12 cellular contexts compared by ENCODE assay signal in the genomic region with DNA sequence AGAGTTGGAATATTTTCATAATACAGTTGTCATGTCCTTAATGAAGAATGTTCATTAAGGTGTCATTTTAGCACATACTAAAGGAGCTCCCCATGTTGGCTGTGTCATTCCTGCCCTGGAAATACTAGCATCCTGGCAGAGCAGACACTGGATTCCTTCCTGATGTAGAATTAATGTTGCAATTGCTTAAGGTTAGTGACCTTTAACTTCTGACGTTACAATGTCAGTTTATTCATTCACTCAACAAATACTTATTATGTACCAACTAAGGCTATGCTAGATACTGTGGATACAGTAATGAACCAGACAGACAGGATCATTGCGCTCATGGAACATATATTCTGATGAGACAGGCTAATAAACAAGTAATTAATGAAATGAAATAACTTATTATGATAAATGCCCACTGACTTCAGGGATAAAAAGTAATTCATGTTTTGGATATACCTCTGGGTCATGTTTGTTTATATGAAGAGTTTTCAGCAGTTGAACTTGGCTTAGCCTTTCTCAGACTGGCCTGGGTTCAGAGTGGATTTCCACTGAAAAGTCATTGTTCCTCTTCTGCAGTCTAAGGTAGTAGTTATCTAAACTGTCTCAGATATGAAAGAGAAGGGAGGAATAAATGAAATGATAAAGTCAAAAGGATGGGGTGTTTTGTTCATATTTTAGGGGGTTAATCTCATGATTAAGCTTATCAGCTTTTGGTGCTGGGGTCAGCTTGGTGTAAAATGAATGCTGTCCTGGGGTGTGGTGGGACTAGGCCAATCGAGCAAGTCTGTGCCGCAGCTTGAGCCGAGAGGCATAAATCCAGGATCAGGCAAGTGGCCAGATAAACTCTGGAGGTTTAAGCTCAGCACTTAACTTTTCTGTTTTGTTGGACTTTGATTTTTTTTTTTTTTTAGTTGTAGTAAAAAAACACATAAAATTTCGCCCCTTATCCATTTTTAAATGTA. TPM values are rescaled to one million over a fixed set of nuclear protein-coding genes. Genes with fewer than 3 reads are reported as not detected.
DNase-seq lines count a peak whose midpoint lies in the region; ATAC-seq, FAIRE-seq and TF ChIP-seq lines count a peak whose summit lies in the region.
"Had no signal": no experiment of that assay in that cellular context is flagged by ENCODE, and none has a peak within 500 bp of the region (broad histone marks: within the 10 kb centered on the region; RNA-seq: fewer than 3 reads in every experiment).

No MANE protein-coding gene starts in this region.

- no peaks in the 10 kb centered on the region for H3K27me3 ChIP-seq in skeletal muscle tissue (ENCODE audit: control insufficient read depth in 3 of 3, insufficient read depth in 3 of 3, low read length in 3 of 3)

- intact Hi-C loops in kidney (cut with DNase I) = no loop called here

- H3K4me1 ChIP-seq in kidney (ENCODE audit: control insufficient read depth in 1 of 2, insufficient read depth in 1 of 2, low read depth in 1 of 2, low read length in 2 of 2) = peaks cover 9 to 14% of the 10 kb centered on the region in 2 donors
- H3K4me1 ChIP-seq in skeletal muscle tissue (ENCODE audit: control insufficient read depth in 3 of 3, insufficient read depth in 3 of 3, low read length in 3 of 3) = peaks cover 32 to 47% (median 34%) of the 10 kb centered on the region in 3 donors

- H3K36me3 ChIP-seq in kidney (ENCODE audit: control insufficient read depth in 1 of 2, insufficient read depth in 2 of 2, low read length in 2 of 2) (peaks cover 12 to 21% of the 10 kb centered on the region in 2 donors), skeletal muscle tissue (ENCODE audit: control insufficient read depth in 3 of 3, insufficient read depth in 3 of 3, low read length in 3 of 3) (peaks cover 0 to 12% (median 5%) of the 10 kb centered on the region in 3 donors)

- peak overlapping the region; percentile 19 to 71 for H3K27ac ChIP-seq in kidney (ENCODE audit: low read depth in 2 of 2, low read length in 2 of 2)
- H3K27ac ChIP-seq in skeletal muscle tissue (ENCODE audit: low read depth, low read length) = no peak overlapping the region

- H3K4me3 Mint-ChIP-seq in HFFc6 = no peak overlapping the region
- H3K4me3 Mint-ChIP-seq in activated CD8-positive, alpha-beta T cell treated with anti-CD3 and anti-CD28 coated beads, Interleukin-2, amount 10 ng/mL, durations not matched to agents 7 days and 5 days = no peak overlapping the region
- H3K4me3 Mint-ChIP-seq: activated naive CD4-positive, alpha-beta T cell treated with anti-CD3 and anti-CD28 coated beads for 36 hours had no signal

- H3K27me3 Mint-ChIP-seq in HFFc6 (ENCODE audit: insufficient read depth) = no peaks in the 10 kb centered on the region
- no peaks in the 10 kb centered on the region for H3K27me3 Mint-ChIP-seq in activated CD8-positive, alpha-beta T cell treated with anti-CD3 and anti-CD28 coated beads, Interleukin-2, amount 10 ng/mL, durations not matched to agents 7 days and 5 days (ENCODE audit: low read depth)

- H3K9ac ChIP-seq in kidney (ENCODE audit: low read length in 2 of 2) (no peak overlapping the region), skeletal muscle tissue (ENCODE audit: low read depth in 1 of 3, low read length in 3 of 3) (peak overlapping the region in 2 of 3 donors; percentile 17 to 30)

- H3K9me3 ChIP-seq in kidney (ENCODE audit: control insufficient read depth in 1 of 2, low read length in 2 of 2) = no peaks in the 10 kb centered on the region
- H3K9me3 ChIP-seq in skeletal muscle tissue (ENCODE audit: control insufficient read depth in 3 of 3, low read length in 3 of 3) = no peaks in the 10 kb centered on the region

- H3K4me1 Mint-ChIP-seq in HFFc6 (ENCODE audit: low read depth) = peaks cover 54% of the 10 kb centered on the region
- peaks cover 19% of the 10 kb centered on the region for H3K4me1 Mint-ChIP-seq in activated CD8-positive, alpha-beta T cell treated with anti-CD3 and anti-CD28 coated beads, Interleukin-2, amount 10 ng/mL, durations not matched to agents 7 days and 5 days (ENCODE audit: low read depth)

- no peak for FAIRE-seq in kidney (lab: Jason Lieb, UNC)

- CTCF ChIA-PET in activated CD8-positive, alpha-beta T cell treated with anti-CD3 and anti-CD28 coated beads, Interleukin-2, amount 10 ng/mL, durations not matched to agents 7 days and 5 days (lab: Charles Lee) = interaction anchor here (0.7 to 1.7 kb wide), 3 partner anchors 22 to 110 kb away, joined by 3 to 7 read pairs (median 5); no protein-coding TSS in a partner anchor

- peaks cover 41% of the 10 kb centered on the region for H3K36me3 Mint-ChIP-seq in HFFc6 (ENCODE audit: low read depth)
- peaks cover 62% of the 10 kb centered on the region for H3K36me3 Mint-ChIP-seq in activated CD8-positive, alpha-beta T cell treated with anti-CD3 and anti-CD28 coated beads, Interleukin-2, amount 10 ng/mL, durations not matched to agents 7 days and 5 days (ENCODE audit: low read depth)

- H3K4me3 ChIP-seq in kidney (ENCODE audit: low read length in 2 of 2) = no peak overlapping the region
- H3K4me3 ChIP-seq in skeletal muscle tissue (ENCODE audit: low read length in 3 of 3) = no peak overlapping the region
- H3K4me3 ChIP-seq: skin epidermis had no signal

- no peak for TF ChIP-seq CTCF in HFFc6 (IDR thresholded peaks at IDR 0.05)
- no peak for TF ChIP-seq CTCF in kidney (IDR thresholded peaks at IDR 0.05; ENCODE audit: borderline replicate concordance, extremely low read depth, insufficient read depth)

- POLR2A ChIA-PET in activated CD8-positive, alpha-beta T cell treated with anti-CD3 and anti-CD28 coated beads, Interleukin-2, amount 10 ng/mL, durations not matched to agents 7 days and 5 days (lab: Charles Lee) = interaction anchor here (2.1 kb wide), 1 partner anchor 49 kb away, joined by 5 read pairs; a partner anchor contains a TSS

- no peak for ATAC-seq in activated CD8-positive, alpha-beta T cell treated with anti-CD3 and anti-CD28 coated beads, Interleukin-2, amount 10 ng/mL, durations not matched to agents 7 days and 5 days
- no peak for ATAC-seq in HG03457 (IDR thresholded peaks at IDR 0.05; ENCODE audit: unreplicated experiment)
- no peak for ATAC-seq in SK-N-SH treated with all-trans-retinoic acid at 6 μM for 48 hours

- DNase-seq in HFFc6 (no peak), kidney (no peak), pons (ENCODE audit: low spot score) (no peak), AML-193 (lab: John Stamatoyannopoulos, UW) (no peak)
- no peak for DNase-seq in activated CD8-positive, alpha-beta T cell treated with anti-CD3 and anti-CD28 coated beads, Interleukin-2, amount 10 ng/mL, durations not matched to agents 7 days and 5 days
- DNase-seq: activated naive CD4-positive, alpha-beta T cell treated with anti-CD3 and anti-CD28 coated beads for 36 hours; NCI-H1417 treated with DMSO at 0.1 percent for 48 hours; NCI-H526 had no signal

- no peaks in the 10 kb centered on the region for H3K9me3 Mint-ChIP-seq in HFFc6
- H3K9me3 Mint-ChIP-seq in activated CD8-positive, alpha-beta T cell treated with anti-CD3 and anti-CD28 coated beads, Interleukin-2, amount 10 ng/mL, durations not matched to agents 7 days and 5 days (ENCODE audit: insufficient read depth) = no peaks in the 10 kb centered on the region
- H3K9me3 Mint-ChIP-seq: activated naive CD4-positive, alpha-beta T cell treated with anti-CD3 and anti-CD28 coated beads for 36 hours had no signal

- H3K27ac Mint-ChIP-seq in HFFc6 = peak overlapping the region; percentile 58
- H3K27ac Mint-ChIP-seq in activated CD8-positive, alpha-beta T cell treated with anti-CD3 and anti-CD28 coated beads, Interleukin-2, amount 10 ng/mL, durations not matched to agents 7 days and 5 days = peak overlapping the region; percentile 7
- H3K27ac Mint-ChIP-seq: activated naive CD4-positive, alpha-beta T cell treated with anti-CD3 and anti-CD28 coated beads for 36 hours had no signal

TF ChIP-seq in SK-N-SH treated with all-trans-retinoic acid at 6 μM for 48 hours, 23 proteins besides CTCF, POLR2A, EP300 and RAD21 (continues in another document):
- no peak for TF ChIP-seq TOX (CRISPR knock-in tag; IDR thresholded peaks at IDR 0.05; ENCODE audit: borderline replicate concordance)
- TF ChIP-seq, protein P1, sequence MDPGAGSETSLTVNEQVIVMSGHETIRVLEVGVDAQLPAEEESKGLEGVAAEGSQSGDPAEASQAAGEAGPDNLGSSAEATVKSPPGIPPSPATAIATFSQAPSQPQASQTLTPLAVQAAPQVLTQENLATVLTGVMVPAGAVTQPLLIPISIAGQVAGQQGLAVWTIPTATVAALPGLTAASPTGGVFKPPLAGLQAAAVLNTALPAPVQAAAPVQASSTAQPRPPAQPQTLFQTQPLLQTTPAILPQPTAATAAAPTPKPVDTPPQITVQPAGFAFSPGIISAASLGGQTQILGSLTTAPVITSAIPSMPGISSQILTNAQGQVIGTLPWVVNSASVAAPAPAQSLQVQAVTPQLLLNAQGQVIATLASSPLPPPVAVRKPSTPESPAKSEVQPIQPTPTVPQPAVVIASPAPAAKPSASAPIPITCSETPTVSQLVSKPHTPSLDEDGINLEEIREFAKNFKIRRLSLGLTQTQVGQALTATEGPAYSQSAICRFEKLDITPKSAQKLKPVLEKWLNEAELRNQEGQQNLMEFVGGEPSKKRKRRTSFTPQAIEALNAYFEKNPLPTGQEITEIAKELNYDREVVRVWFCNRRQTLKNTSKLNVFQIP (CRISPR knock-in tag; IDR thresholded peaks at IDR 0.05; ENCODE audit: borderline replicate concordance, low read depth) = no peak
- TF ChIP-seq, protein P2, sequence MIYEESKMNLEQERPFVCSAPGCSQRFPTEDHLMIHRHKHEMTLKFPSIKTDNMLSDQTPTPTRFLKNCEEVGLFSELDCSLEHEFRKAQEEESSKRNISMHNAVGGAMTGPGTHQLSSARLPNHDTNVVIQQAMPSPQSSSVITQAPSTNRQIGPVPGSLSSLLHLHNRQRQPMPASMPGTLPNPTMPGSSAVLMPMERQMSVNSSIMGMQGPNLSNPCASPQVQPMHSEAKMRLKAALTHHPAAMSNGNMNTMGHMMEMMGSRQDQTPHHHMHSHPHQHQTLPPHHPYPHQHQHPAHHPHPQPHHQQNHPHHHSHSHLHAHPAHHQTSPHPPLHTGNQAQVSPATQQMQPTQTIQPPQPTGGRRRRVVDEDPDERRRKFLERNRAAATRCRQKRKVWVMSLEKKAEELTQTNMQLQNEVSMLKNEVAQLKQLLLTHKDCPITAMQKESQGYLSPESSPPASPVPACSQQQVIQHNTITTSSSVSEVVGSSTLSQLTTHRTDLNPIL (CRISPR knock-in tag; IDR thresholded peaks at IDR 0.05; ENCODE audit: low read depth) = no peak
- TF ChIP-seq ZNF8 (CRISPR knock-in tag; IDR thresholded peaks at IDR 0.05) = no peak

RNA-seq across cellular contexts. Expression of a gene that starts 43.3 kb away (rescaled TPM):
- under 1 TPM in 1 of 6 experiments, not detected in 5; 0.05 TPM for total RNA-seq in HFFc6 (2021; fragmentation: NEBNext Ultra II Directional; extraction: Animal tissue kit (Norgen Biotek cat#: 25700))
- under 1 TPM; 0.73 to 0.87 TPM for total RNA-seq in activated CD8-positive, alpha-beta T cell treated with anti-CD3 and anti-CD28 coated beads, Interleukin-2, amount 10 ng/mL, durations not matched to agents 7 days and 5 days
- total RNA-seq in kidney (1.2 TPM), skeletal muscle tissue (4.2 TPM)
- polyA plus RNA-seq in kidney (ENCODE audit: insufficient read depth, low read depth, low replicate concordance) = 0.65 TPM

RNA-seq across cellular contexts. Expression of a gene that starts 48.8 kb away (rescaled TPM):
- total RNA-seq in HFFc6 (2021; fragmentation: NEBNext Ultra II Directional; extraction: Animal tissue kit (Norgen Biotek cat#: 25700)) = 10 to 100 TPM; 31.0 to 48.1 (median 43.8) TPM
- total RNA-seq in activated CD8-positive, alpha-beta T cell treated with anti-CD3 and anti-CD28 coated beads, Interleukin-2, amount 10 ng/mL, durations not matched to agents 7 days and 5 days = 10 to 100 TPM; 71.5 to 74.4 TPM
- total RNA-seq in kidney (69.3 TPM), skeletal muscle tissue (28.2 TPM)
- 52.1 TPM for polyA plus RNA-seq in kidney (ENCODE audit: insufficient read depth, low read depth, low replicate concordance)

Comparison
In these comparisons a context has a peak if more than half of its experiments do, and no peak if none do; other contexts are left out.
1. H3K9ac ChIP-seq: peak in skeletal muscle tissue (2 of 3); none in kidney (0 of 2).